8 cellular contexts compared by ENCODE assay signal in genomic region chr2:27249891-27250651, GRCh38. TPM values are rescaled to one million over a fixed set of nuclear protein-coding genes. Genes with fewer than 3 reads are reported as not detected.
DNase-seq lines count a peak whose midpoint lies in the region; ATAC-seq, FAIRE-seq and TF ChIP-seq lines count a peak whose summit lies in the region.

No MANE protein-coding gene starts in this region.

- POLR2A ChIA-PET in PC-3 (lab: Charles Lee; ENCODE audit: unreplicated experiment), result no interaction called here

- ATAC-seq in PC-3, result no peak
- ATAC-seq in GM21529 (IDR thresholded peaks at IDR 0.05; ENCODE audit: unreplicated experiment), result no peak

- no peak overlapping the region for H3K9ac ChIP-seq in PC-3 (ENCODE audit: low read length)

- peaks cover 2% of the 10 kb centered on the region; the same call in 1 of the 2 replicates for H4K20me1 ChIP-seq in PC-3 (ENCODE audit: low read length)
- no peaks in the 10 kb centered on the region for H4K20me1 ChIP-seq in hepatocyte (ENCODE audit: insufficient read depth, poor library complexity, severe bottlenecking)

- DNase-seq in AG09309 (ENCODE audit: low read depth) (no peak), GM19239 (ENCODE audit: insufficient read length, low spot score) (peak; percentile 62), PC-3 (peak; percentile 36), hepatocyte (ENCODE audit: low spot score) (peak; percentile 69), spleen (peak; percentile 85), NCI-H2081 (lab: John Stamatoyannopoulos, UW) (no peak)
- DNase-seq in activated naive CD4-positive, alpha-beta T cell treated with anti-CD3 and anti-CD28 coated beads, Interleukin-2, amount 10 ng/mL, durations not matched to agents 7 days and 5 days, result peak; percentile 74

- H3K79me2 ChIP-seq in PC-3 (ENCODE audit: low read length) (no peaks in the 10 kb centered on the region), hepatocyte (no peaks in the 10 kb centered on the region)

- H3K27me3 ChIP-seq in PC-3 (ENCODE audit: low read length), result no peaks in the 10 kb centered on the region
- peaks cover 20% of the 10 kb centered on the region for H3K27me3 ChIP-seq in hepatocyte
- H3K27me3 ChIP-seq in spleen (replicated peaks in 1 of 7), result peaks cover 0 to 35% (median 3%) of the 10 kb centered on the region in 7 donors

- H3F3A ChIP-seq in PC-3 (ENCODE audit: low read length, unreplicated experiment), result peaks cover 1% of the 10 kb centered on the region

- H2AFZ ChIP-seq in PC-3 (ENCODE audit: low read length), result peak overlapping the region; percentile 15; the same call in 1 of the 2 replicates
- no peak overlapping the region for H2AFZ ChIP-seq in hepatocyte

- 22% methylated on average over 20 of the region's 22 CpGs for WGBS in hepatocyte (ENCODE audit: low lambda C conversion rate, missing lambda C conversion rate)
- WGBS in spleen, 5 donors, result 18 to 25% (median 21%) methylated on average over 17 to 22 of the region's 22 CpGs

- H3K27ac ChIP-seq in PC-3 (ENCODE audit: low read length) (no peak overlapping the region), hepatocyte (no peak overlapping the region), spleen (no peak overlapping the region)

- peaks cover 1% of the 10 kb centered on the region for H3K36me3 Mint-ChIP-seq in activated naive CD4-positive, alpha-beta T cell treated with anti-CD3 and anti-CD28 coated beads, Interleukin-2, amount 10 ng/mL, durations not matched to agents 7 days and 5 days

- H3K27ac Mint-ChIP-seq in activated naive CD4-positive, alpha-beta T cell treated with anti-CD3 and anti-CD28 coated beads, Interleukin-2, amount 10 ng/mL, durations not matched to agents 7 days and 5 days, result no peak overlapping the region

- no peak for FAIRE-seq in GM19239 (lab: Jason Lieb, UNC)

- TF ChIP-seq CTCF in AG09309 (IDR thresholded peaks at IDR 0.05; ENCODE audit: control insufficient read depth, insufficient read depth, low read depth, low read length, missing control alignments) (peak; percentile 67), PC-3 (conservative IDR thresholded peaks at IDR 0.05; ENCODE audit: low read depth, low read length) (peak; percentile 66), hepatocyte (IDR thresholded peaks at IDR 0.05; ENCODE audit: poor library complexity) (peak; percentile 61), spleen (IDR thresholded peaks at IDR 0.05 in 8 of 11, conservative IDR thresholded peaks at IDR 0.05 in 3 of 11) (peak; percentile 28 to 74 (median 64))

- CTCF ChIA-PET in PC-3 (lab: Charles Lee), result no interaction called here
- CTCF ChIA-PET in activated naive CD4-positive, alpha-beta T cell treated with anti-CD3 and anti-CD28 coated beads, Interleukin-2, amount 10 ng/mL, durations not matched to agents 7 days and 5 days (lab: Charles Lee), result interaction anchor here (0.7 to 4.4 kb wide), 10 partner anchors 12 to 274 kb away, joined by 3 to 42 read pairs (median 4); partner anchors contain the start of gene TRIM54

- H3K4me3 ChIP-seq in AG09309 (ENCODE audit: control insufficient read depth, low read depth, low read length) (no peak overlapping the region), PC-3 (ENCODE audit: low read length) (no peak overlapping the region), hepatocyte (no peak overlapping the region), spleen (no peak overlapping the region)

- H3K4me2 ChIP-seq in PC-3 (ENCODE audit: low read length), result peak overlapping the region; percentile 66; the same call in 1 of the 2 replicates
- H3K4me2 ChIP-seq in hepatocyte, result no peak overlapping the region

- H3K9me2 ChIP-seq in PC-3 (replicated peaks; ENCODE audit: low read length) (no peaks in the 10 kb centered on the region), hepatocyte (replicated peaks; ENCODE audit: insufficient read depth) (no peaks in the 10 kb centered on the region)

- H3K27me3 Mint-ChIP-seq in activated naive CD4-positive, alpha-beta T cell treated with anti-CD3 and anti-CD28 coated beads, Interleukin-2, amount 10 ng/mL, durations not matched to agents 7 days and 5 days, result peaks cover 52% of the 10 kb centered on the region

- H3K4me1 ChIP-seq in PC-3 (ENCODE audit: insufficient read depth, low read length), result peaks cover 16% of the 10 kb centered on the region
- H3K4me1 ChIP-seq in hepatocyte (ENCODE audit: insufficient read depth), result no peaks in the 10 kb centered on the region
- H3K4me1 ChIP-seq in spleen, result peaks cover 4 to 13% (median 8%) of the 10 kb centered on the region in 6 donors

- H3K9me3 Mint-ChIP-seq in activated naive CD4-positive, alpha-beta T cell treated with anti-CD3 and anti-CD28 coated beads, Interleukin-2, amount 10 ng/mL, durations not matched to agents 7 days and 5 days, result no peaks in the 10 kb centered on the region

- H3K36me3 ChIP-seq in PC-3 (ENCODE audit: low read depth, low read length) (no peaks in the 10 kb centered on the region), hepatocyte (replicated peaks; ENCODE audit: insufficient read depth, low read depth) (no peaks in the 10 kb centered on the region), spleen (peaks cover 0 to under 1% (median 0%) of the 10 kb centered on the region in 6 donors)

- H3K4me3 Mint-ChIP-seq in activated naive CD4-positive, alpha-beta T cell treated with anti-CD3 and anti-CD28 coated beads, Interleukin-2, amount 10 ng/mL, durations not matched to agents 7 days and 5 days, result no peak overlapping the region

- no peak for TF ChIP-seq POLR2A in spleen (IDR thresholded peaks at IDR 0.05)

- no peaks in the 10 kb centered on the region for H3K9me3 ChIP-seq in PC-3 (ENCODE audit: low read length)
- no peaks in the 10 kb centered on the region for H3K9me3 ChIP-seq in hepatocyte (ENCODE audit: low read depth)
- no peaks in the 10 kb centered on the region for H3K9me3 ChIP-seq in spleen

- BruUV-seq in PC-3 (replicated peaks; lab: Mats Ljungman, UMichigan), result no TSS peak

- intact Hi-C loops in PC-3 (cut with micrococcal nuclease), result no loop called here
- intact Hi-C loops in spleen (cut with DNase I; ENCODE audit: low total_unique reads), result no loop called here

- H3K4me1 Mint-ChIP-seq in activated naive CD4-positive, alpha-beta T cell treated with anti-CD3 and anti-CD28 coated beads, Interleukin-2, amount 10 ng/mL, durations not matched to agents 7 days and 5 days, result no peaks in the 10 kb centered on the region

RNA-seq across cellular contexts. Expression of gene SLC30A3, which starts 12.8 kb away (rescaled TPM):
- total RNA-seq in PC-3 (2014; rRNA removed) (0.36 TPM in 1 of 2 replicates, not detected in the other), hepatocyte (0.20 TPM in 1 of 2 replicates, not detected in the other), spleen (under 1 TPM in 2 of 7 donors, not detected in 5; 0.32 to 0.34 TPM)
- polyA plus RNA-seq in hepatocyte (not detected in 2 replicates), spleen (under 1 TPM; 0.05 to 0.16 (median 0.07) TPM)

RNA-seq across cellular contexts. Expression of gene DNAJC5G, which starts 25.2 kb away (rescaled TPM):
- not detected in 2 replicates for total RNA-seq in PC-3 (2014; rRNA removed)
- not detected in 2 replicates for total RNA-seq in hepatocyte
- not detected in 2 replicates for polyA plus RNA-seq in hepatocyte
- not detected for total RNA-seq in spleen
- polyA plus RNA-seq in spleen, result not detected

RNA-seq across cellular contexts. Expression of gene TRIM54, which starts 32.2 kb away (rescaled TPM):
- total RNA-seq in PC-3 (2014; rRNA removed), result 0.51 and 1.6 TPM in 2 replicates
- total RNA-seq in hepatocyte, result not detected in 2 replicates
- polyA plus RNA-seq in hepatocyte, result not detected in 2 replicates
- 1 to 10 TPM in 1 of 7 donors, under 1 TPM in 5, not detected in 1; 0.23 to 3.1 (median 0.48) TPM for total RNA-seq in spleen
- polyA plus RNA-seq in spleen, result under 1 TPM; 0.22 to 0.77 (median 0.49) TPM

RNA-seq across cellular contexts. Expression of gene CAD, which starts 32.9 kb away (rescaled TPM):
- total RNA-seq in PC-3 (2014; rRNA removed) (85.9 and 121 TPM in 2 replicates), hepatocyte (13.2 and 16.6 TPM in 2 replicates), spleen (10 to 100 TPM; 20.9 to 38.8 (median 30.3) TPM)
- polyA plus RNA-seq in hepatocyte (20.7 TPM in 2 replicates), spleen (10 to 100 TPM; 10.9 to 18.3 (median 14.2) TPM)

RNA-seq across cellular contexts. Expression of gene SLC5A6, which starts 38.0 kb away (rescaled TPM):
- total RNA-seq in PC-3 (2014; rRNA removed) (46.0 and 48.1 TPM in 2 replicates), hepatocyte (65.8 and 72.3 TPM in 2 replicates), spleen (10 to 100 TPM; 19.4 to 33.3 (median 23.2) TPM)
- polyA plus RNA-seq in hepatocyte (58.9 and 66.6 TPM in 2 replicates), spleen (10 to 100 TPM; 11.9 to 15.4 (median 15.3) TPM)

Comparison
In these comparisons a context has a peak if more than half of its experiments do, and no peak if none do; other contexts are left out.
1. DNase-seq: peak in GM19239 (single experiment), PC-3 (single experiment), activated naive CD4-positive, alpha-beta T cell treated with anti-CD3 and anti-CD28 coated beads, Interleukin-2, amount 10 ng/mL, durations not matched to agents 7 days and 5 days (single experiment), hepatocyte (single experiment) and spleen (single experiment); none in AG09309 (single experiment) and NCI-H2081 (0 of 2).
2. Peak in every context shown above with its lines, with median percentiles within 50 percentile points of each other: CTCF ChIP-seq.